ENCODE assay signal across 6 cellular contexts in the genomic region with DNA sequence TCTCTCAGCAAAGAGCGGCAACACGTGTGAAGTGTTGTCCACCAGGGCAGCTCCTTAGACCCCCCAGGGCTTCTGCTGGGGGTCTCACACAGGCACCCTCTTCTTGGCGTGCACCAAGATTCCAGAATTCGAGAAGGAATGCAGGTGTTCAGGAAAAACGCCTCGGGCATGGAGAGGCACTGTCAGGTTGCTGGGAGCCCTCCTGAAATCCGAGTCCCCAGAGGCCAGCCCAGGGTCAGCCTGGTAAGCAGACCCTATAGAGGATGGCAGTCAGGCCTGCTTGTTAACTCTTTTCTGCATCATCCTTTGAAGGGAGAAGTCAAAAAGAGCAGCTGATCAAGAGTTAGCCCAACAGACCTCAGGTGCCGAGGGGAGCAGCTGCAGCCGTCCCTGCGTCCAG.
"Had no signal": no experiment of that assay in that cellular context is flagged by ENCODE, and none has a peak within 500 bp of the region (broad histone marks: within the 10 kb centered on the region; RNA-seq: fewer than 3 reads in every experiment).

No MANE protein-coding gene starts in this region.

- H3K4me2 ChIP-seq: GM23338 had no signal

- DNase-seq: H9, HCEC 1CT, IMR-90 had no signal

- H3K4me3 ChIP-seq: GM23338, K562 had no signal

- H3K4me3 Mint-ChIP-seq: GM23338, H9 had no signal

- ATAC-seq: GM23338, K562 had no signal

- H3K27ac Mint-ChIP-seq: GM23338 had no signal

- H3K27ac ChIP-seq: HL-60 had no signal

- H2AFZ ChIP-seq: GM23338 had no signal

- H3K4me1 Mint-ChIP-seq: GM23338, H9 had no signal
